19 cellular contexts compared by ENCODE assay signal in the genomic region with DNA sequence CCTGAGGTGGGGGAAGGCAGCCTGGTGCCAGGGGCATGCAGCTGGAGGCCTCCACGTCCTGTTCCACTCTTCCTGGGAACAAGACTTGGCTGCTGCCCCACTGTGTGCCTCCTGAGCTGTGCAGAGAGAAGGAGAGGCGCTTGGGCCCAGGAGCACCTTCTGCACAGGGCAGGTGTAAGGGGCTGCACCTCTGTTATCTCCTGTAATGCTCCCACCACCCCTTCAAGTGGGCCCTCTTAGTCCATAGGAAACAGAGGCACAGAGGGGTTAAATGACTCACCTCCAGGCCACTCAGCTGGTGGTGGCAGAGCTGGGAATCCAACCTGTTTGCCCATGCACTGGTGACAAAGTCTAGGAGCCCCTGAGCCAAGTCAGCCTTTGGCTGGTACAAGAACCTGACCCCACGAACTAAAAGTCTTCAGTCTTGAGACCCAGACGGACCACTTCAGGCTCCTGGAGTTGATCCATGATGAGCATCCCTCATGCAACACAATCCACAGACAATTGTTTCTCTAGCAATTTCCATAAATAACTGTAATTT.
"Had no signal": no experiment of that assay in that cellular context is flagged by ENCODE, and none has a peak within 500 bp of the region (broad histone marks: within the 10 kb centered on the region; RNA-seq: fewer than 3 reads in every experiment).

No MANE protein-coding gene starts in this region.

- H3K27ac ChIP-seq: left lung, lower lobe of right lung, neural progenitor cell, ovary, suprapubic skin, thyroid gland had no signal

- ATAC-seq: esophagus mucosa; left lung; lower lobe of right lung; natural killer cell treated with Interleukin-12 subunit alpha and Interleukin-12 subunit beta and Interleukin-15 and Interleukin-18, amount 100 ng/mL, for 72 hours; right cardiac atrium; stimulated activated naive CD8-positive, alpha-beta T cell treated with anti-CD3 and anti-CD28 coated beads, Interleukin-15, Interleukin-2, amounts not matched to agents 100 U/mL and 50 U/mL, for 24 hours had no signal

- H3K4me3 ChIP-seq: left lung, lower lobe of right lung, neural progenitor cell, ovary, suprapubic skin, thyroid gland had no signal

- H3K36me3 ChIP-seq: left lung, neural progenitor cell, ovary, suprapubic skin, thyroid gland had no signal

- DNase-seq: effector memory CD4-positive, alpha-beta T cell; islet precursor cell; lower lobe of right lung; midbrain; nucleus accumbens; ovary; right cardiac atrium; small intestine; stimulated activated CD4-positive, alpha-beta T cell treated with anti-CD3 and anti-CD28 coated beads, Interleukin-2, amount 100 ng/mL, for 48 hours; stimulated activated naive CD8-positive, alpha-beta T cell treated with anti-CD3 and anti-CD28 coated beads, Interleukin-15, Interleukin-2, amounts not matched to agents 100 U/mL and 50 U/mL, for 24 hours; thyroid gland had no signal

- H3K4me3 Mint-ChIP-seq: memory B cell; natural killer cell treated with Interleukin-12 subunit alpha and Interleukin-12 subunit beta and Interleukin-15 and Interleukin-18, amount 100 ng/mL, for 72 hours; neural progenitor cell; type B pancreatic cell had no signal

- H3K9me3 Mint-ChIP-seq: memory B cell; natural killer cell treated with Interleukin-12 subunit alpha and Interleukin-12 subunit beta and Interleukin-15 and Interleukin-18, amount 100 ng/mL, for 72 hours; neural progenitor cell; type B pancreatic cell had no signal

- H3K27me3 Mint-ChIP-seq: memory B cell; natural killer cell treated with Interleukin-12 subunit alpha and Interleukin-12 subunit beta and Interleukin-15 and Interleukin-18, amount 100 ng/mL, for 72 hours had no signal

- H3K9ac ChIP-seq: neural progenitor cell had no signal

- H3K27me3 ChIP-seq: left lung, neural progenitor cell, ovary, suprapubic skin, thyroid gland had no signal

- H3K4me2 ChIP-seq: neural progenitor cell had no signal

- H3K4me1 ChIP-seq: neural progenitor cell, suprapubic skin had no signal

- H3K36me3 Mint-ChIP-seq: neural progenitor cell, type B pancreatic cell had no signal

- H3K9me3 ChIP-seq: left lung, lower lobe of right lung, ovary, suprapubic skin, thyroid gland had no signal

- H3K27ac Mint-ChIP-seq: neural progenitor cell, progenitor cell of endocrine pancreas, type B pancreatic cell had no signal
